2 cellular contexts compared by ENCODE assay signal in the genomic region with DNA sequence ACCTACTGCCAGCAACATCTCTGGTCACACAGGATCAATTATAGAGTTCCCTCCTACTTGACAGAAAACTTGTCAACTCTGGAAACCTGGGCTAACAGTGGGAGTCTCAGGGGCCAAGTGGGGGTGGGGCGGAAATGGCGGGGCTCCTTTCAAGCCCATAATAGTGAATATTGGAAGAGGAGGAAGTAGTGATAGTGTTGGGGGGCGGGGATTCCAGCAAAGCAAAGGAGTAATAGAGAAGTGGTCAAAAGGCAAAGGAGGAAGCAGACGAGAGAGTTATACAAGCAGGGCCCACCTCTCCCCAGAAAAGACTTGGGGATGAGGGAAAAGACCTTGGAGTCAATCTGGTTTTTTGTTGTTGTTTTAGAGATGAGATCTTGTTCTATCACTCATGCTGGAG.
TF ChIP-seq lines count a peak whose summit lies in the region.

No MANE protein-coding gene starts in this region.

TF ChIP-seq in GM12891, 5 proteins besides CTCF, POLR2A, EP300 and RAD21:
- TF ChIP-seq TAF1 (IDR thresholded peaks at IDR 0.05; ENCODE audit: low read depth, low read length): no peak
- no peak for TF ChIP-seq POLR2AphosphoS5 (IDR thresholded peaks at IDR 0.05; ENCODE audit: low read depth, low read length)
- peak; percentile 54 for TF ChIP-seq SPI1 (IDR thresholded peaks at IDR 0.05; ENCODE audit: low read depth, low read length)

TF ChIP-seq in GM12878, 131 proteins besides CTCF, POLR2A, EP300 and RAD21:
- TF ChIP-seq CREM (IDR thresholded peaks at IDR 0.05; ENCODE audit: low read depth): no peak
- no peak for TF ChIP-seq CREB1 (IDR thresholded peaks at IDR 0.05; ENCODE audit: low read depth)
- TF ChIP-seq PAX8 (IDR thresholded peaks at IDR 0.05): no peak
- TF ChIP-seq ZNF24 (IDR thresholded peaks at IDR 0.05): peak; percentile 44; the same call in 1 of the 2 replicates
- TF ChIP-seq, protein P1, sequence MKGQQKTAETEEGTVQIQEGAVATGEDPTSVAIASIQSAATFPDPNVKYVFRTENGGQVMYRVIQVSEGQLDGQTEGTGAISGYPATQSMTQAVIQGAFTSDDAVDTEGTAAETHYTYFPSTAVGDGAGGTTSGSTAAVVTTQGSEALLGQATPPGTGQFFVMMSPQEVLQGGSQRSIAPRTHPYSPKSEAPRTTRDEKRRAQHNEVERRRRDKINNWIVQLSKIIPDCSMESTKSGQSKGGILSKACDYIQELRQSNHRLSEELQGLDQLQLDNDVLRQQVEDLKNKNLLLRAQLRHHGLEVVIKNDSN (IDR thresholded peaks at IDR 0.05; ENCODE audit: borderline replicate concordance, extremely low read length, insufficient read depth, low read depth, low read length): no peak
- no peak for TF ChIP-seq SMAD1 (IDR thresholded peaks at IDR 0.05; ENCODE audit: low read depth, partially characterized antibody)
- no peak for TF ChIP-seq ZNF384 (IDR thresholded peaks at IDR 0.05; ENCODE audit: borderline replicate concordance, low read depth, low read length)
- no peak for TF ChIP-seq MEF2A (IDR thresholded peaks at IDR 0.05; ENCODE audit: insufficient read depth, low read depth, low read length)
- TF ChIP-seq IKZF2 (IDR thresholded peaks at IDR 0.05): peak; percentile 54 to 66
- TF ChIP-seq SMC3 (IDR thresholded peaks at IDR 0.05; ENCODE audit: borderline replicate concordance, low read length): no peak
- no peak for TF ChIP-seq TBL1XR1 (IDR thresholded peaks at IDR 0.05; ENCODE audit: low read depth, low read length)
- no peak for TF ChIP-seq CHD1 (IDR thresholded peaks at IDR 0.05; ENCODE audit: low read depth, low read length)
- TF ChIP-seq IKZF1 (conservative IDR thresholded peaks at IDR 0.05): peak; percentile 68
- peak; percentile 75 for TF ChIP-seq SPI1 (IDR thresholded peaks at IDR 0.05; ENCODE audit: borderline replicate concordance, insufficient read depth, low read depth, low read length)
- TF ChIP-seq ETV6 (conservative IDR thresholded peaks at IDR 0.05 in 1 of 2, IDR thresholded peaks at IDR 0.05 in 1 of 2; ENCODE audit: borderline replicate concordance in 1 of 2, low read depth in 1 of 2): peak in 1 of 2 experiments; percentile 38; a peak in 2 of 4 replicates
- TF ChIP-seq, protein P2, sequence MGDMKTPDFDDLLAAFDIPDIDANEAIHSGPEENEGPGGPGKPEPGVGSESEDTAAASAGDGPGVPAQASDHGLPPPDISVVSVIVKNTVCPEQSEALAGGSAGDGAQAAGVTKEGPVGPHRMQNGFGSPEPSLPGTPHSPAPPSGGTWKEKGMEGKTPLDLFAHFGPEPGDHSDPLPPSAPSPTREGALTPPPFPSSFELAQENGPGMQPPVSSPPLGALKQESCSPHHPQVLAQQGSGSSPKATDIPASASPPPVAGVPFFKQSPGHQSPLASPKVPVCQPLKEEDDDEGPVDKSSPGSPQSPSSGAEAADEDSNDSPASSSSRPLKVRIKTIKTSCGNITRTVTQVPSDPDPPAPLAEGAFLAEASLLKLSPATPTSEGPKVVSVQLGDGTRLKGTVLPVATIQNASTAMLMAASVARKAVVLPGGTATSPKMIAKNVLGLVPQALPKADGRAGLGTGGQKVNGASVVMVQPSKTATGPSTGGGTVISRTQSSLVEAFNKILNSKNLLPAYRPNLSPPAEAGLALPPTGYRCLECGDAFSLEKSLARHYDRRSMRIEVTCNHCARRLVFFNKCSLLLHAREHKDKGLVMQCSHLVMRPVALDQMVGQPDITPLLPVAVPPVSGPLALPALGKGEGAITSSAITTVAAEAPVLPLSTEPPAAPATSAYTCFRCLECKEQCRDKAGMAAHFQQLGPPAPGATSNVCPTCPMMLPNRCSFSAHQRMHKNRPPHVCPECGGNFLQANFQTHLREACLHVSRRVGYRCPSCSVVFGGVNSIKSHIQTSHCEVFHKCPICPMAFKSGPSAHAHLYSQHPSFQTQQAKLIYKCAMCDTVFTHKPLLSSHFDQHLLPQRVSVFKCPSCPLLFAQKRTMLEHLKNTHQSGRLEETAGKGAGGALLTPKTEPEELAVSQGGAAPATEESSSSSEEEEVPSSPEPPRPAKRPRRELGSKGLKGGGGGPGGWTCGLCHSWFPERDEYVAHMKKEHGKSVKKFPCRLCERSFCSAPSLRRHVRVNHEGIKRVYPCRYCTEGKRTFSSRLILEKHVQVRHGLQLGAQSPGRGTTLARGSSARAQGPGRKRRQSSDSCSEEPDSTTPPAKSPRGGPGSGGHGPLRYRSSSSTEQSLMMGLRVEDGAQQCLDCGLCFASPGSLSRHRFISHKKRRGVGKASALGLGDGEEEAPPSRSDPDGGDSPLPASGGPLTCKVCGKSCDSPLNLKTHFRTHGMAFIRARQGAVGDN (IDR thresholded peaks at IDR 0.05): peak; percentile 21; the same call in 1 of the 2 replicates
- TF ChIP-seq BRCA1 (IDR thresholded peaks at IDR 0.05; ENCODE audit: low read depth, low read length): no peak
- no peak for TF ChIP-seq ZNF592 (IDR thresholded peaks at IDR 0.05)
- no peak for TF ChIP-seq KLF5 (IDR thresholded peaks at IDR 0.05; ENCODE audit: partially characterized antibody)
- TF ChIP-seq NBN (IDR thresholded peaks at IDR 0.05): no peak
- TF ChIP-seq, protein P3, sequence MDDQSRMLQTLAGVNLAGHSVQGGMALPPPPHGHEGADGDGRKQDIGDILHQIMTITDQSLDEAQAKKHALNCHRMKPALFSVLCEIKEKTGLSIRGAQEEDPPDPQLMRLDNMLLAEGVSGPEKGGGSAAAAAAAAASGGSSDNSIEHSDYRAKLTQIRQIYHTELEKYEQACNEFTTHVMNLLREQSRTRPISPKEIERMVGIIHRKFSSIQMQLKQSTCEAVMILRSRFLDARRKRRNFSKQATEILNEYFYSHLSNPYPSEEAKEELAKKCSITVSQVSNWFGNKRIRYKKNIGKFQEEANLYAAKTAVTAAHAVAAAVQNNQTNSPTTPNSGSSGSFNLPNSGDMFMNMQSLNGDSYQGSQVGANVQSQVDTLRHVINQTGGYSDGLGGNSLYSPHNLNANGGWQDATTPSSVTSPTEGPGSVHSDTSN (IDR thresholded peaks at IDR 0.05; ENCODE audit: insufficient replicate concordance, low read depth, low read length): no peak
- no peak for TF ChIP-seq LARP7 (IDR thresholded peaks at IDR 0.05)
- no peak for TF ChIP-seq CEBPB (IDR thresholded peaks at IDR 0.05; ENCODE audit: borderline replicate concordance in 1 of 2, low read depth in 2 of 2, low read length in 2 of 2)
- TF ChIP-seq RELB (IDR thresholded peaks at IDR 0.05; ENCODE audit: low read depth): peak; percentile 24; the same call in 1 of the 2 replicates
- TF ChIP-seq CBFB (IDR thresholded peaks at IDR 0.05; ENCODE audit: low read depth): no peak
- TF ChIP-seq, protein P4, sequence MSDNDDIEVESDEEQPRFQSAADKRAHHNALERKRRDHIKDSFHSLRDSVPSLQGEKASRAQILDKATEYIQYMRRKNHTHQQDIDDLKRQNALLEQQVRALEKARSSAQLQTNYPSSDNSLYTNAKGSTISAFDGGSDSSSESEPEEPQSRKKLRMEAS (IDR thresholded peaks at IDR 0.05; ENCODE audit: low read depth, low read length): no peak
- no peak for TF ChIP-seq FOXK2 (IDR thresholded peaks at IDR 0.05)
- no peak for TF ChIP-seq TCF7 (IDR thresholded peaks at IDR 0.05; ENCODE audit: borderline replicate concordance)
- TF ChIP-seq TCF12 (IDR thresholded peaks at IDR 0.05; ENCODE audit: low read depth, low read length): no peak
- TF ChIP-seq DPF2 (IDR thresholded peaks at IDR 0.05): 0 out of 2 replicates have a peak, but pooled peaks have one; percentile 48
- TF ChIP-seq MYC (IDR thresholded peaks at IDR 0.05; ENCODE audit: insufficient read depth, insufficient read length, insufficient replicate concordance, low read length, severe bottlenecking): no peak
- TF ChIP-seq WRNIP1 (IDR thresholded peaks at IDR 0.05; ENCODE audit: borderline replicate concordance, low read depth, low read length): no peak
- no peak for TF ChIP-seq MTA2 (IDR thresholded peaks at IDR 0.05; ENCODE audit: low read depth)
